20 cellular contexts compared by ENCODE assay signal in the genomic region with DNA sequence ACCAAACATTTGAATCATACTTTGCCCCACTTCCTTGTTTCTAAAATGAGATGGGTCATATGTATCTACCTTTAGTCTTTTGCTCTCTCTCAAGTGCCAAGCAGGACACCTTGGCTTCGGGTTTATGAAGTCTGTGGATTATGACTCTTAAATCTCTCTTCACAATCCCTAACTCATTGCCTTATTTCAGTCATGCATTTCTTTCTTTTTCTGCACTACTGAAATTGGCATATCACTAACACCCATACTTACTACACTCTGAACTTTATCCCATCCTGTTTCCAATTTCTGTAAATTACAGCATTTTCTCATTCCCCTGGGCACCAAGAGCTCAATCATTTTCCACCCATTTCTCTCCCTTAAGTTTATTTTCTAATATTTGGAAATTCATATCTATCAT. TPM values are rescaled to one million over a fixed set of nuclear protein-coding genes. Genes with fewer than 3 reads are reported as not detected.
A peak's percentile ranks its signal among the peaks of the same experiment; 100 is the strongest.
DNase-seq lines count a peak whose midpoint lies in the region; ATAC-seq and TF ChIP-seq lines count a peak whose summit lies in the region.
"Had no signal": no experiment of that assay in that cellular context is flagged by ENCODE, and none has a peak within 500 bp of the region (broad histone marks: within the 10 kb centered on the region; RNA-seq: fewer than 3 reads in every experiment).

No MANE protein-coding gene starts in this region.

- no peak for TF ChIP-seq POLR2A in right lobe of liver (IDR thresholded peaks at IDR 0.05)
- no peak for TF ChIP-seq POLR2A in breast epithelium (IDR thresholded peaks at IDR 0.05)

- H3K4me3 ChIP-seq in right lobe of liver (peak overlapping the region in 1 of 3 donors; percentile 3), breast epithelium (no peak overlapping the region)
- H3K4me3 ChIP-seq: BLaER1, HAP-1 had no signal

- intact Hi-C loops in right lobe of liver (cut with DNase I) (no loop called here), breast epithelium (cut with DNase I; ENCODE audit: low total_unique reads) (no loop called here), natural killer cell (cut with micrococcal nuclease) (no loop called here)

- no peaks in the 10 kb centered on the region for H3K4me1 Mint-ChIP-seq in natural killer cell
- H3K4me1 Mint-ChIP-seq: B cell; CD4-positive, CD25-positive, alpha-beta regulatory T cell had no signal

- TF ChIP-seq CTCF in right lobe of liver (IDR thresholded peaks at IDR 0.05) (no peak), breast epithelium (IDR thresholded peaks at IDR 0.05) (no peak), natural killer cell (IDR thresholded peaks at IDR 0.05) (no peak)

- H3K4me3 Mint-ChIP-seq in natural killer cell: no peak overlapping the region
- H3K4me3 Mint-ChIP-seq: B cell; CD4-positive, CD25-positive, alpha-beta regulatory T cell; CD8-positive, alpha-beta T cell; HFFc6 had no signal

- no peaks in the 10 kb centered on the region for H3K9me3 Mint-ChIP-seq in natural killer cell
- H3K9me3 Mint-ChIP-seq: CD8-positive, alpha-beta T cell had no signal

- 18% methylated on average over 1 of the region's 1 CpG for WGBS in right lobe of liver (ENCODE audit: insufficient coverage, low coverage, low lambda C conversion rate, missing lambda C conversion rate)

- H3K36me3 ChIP-seq in right lobe of liver (peaks cover 0 to 36% (median under 1%) of the 10 kb centered on the region in 4 donors), breast epithelium (peaks cover 3% of the 10 kb centered on the region)
- H3K36me3 ChIP-seq: BLaER1, HAP-1 had no signal

- peaks cover 2 to 7% of the 10 kb centered on the region in 2 donors for H3K27me3 Mint-ChIP-seq in natural killer cell (ENCODE audit: low read depth in 2 of 2)
- H3K27me3 Mint-ChIP-seq: B cell had no signal

- no peaks in the 10 kb centered on the region for H3K36me3 Mint-ChIP-seq in natural killer cell
- H3K36me3 Mint-ChIP-seq: CD4-positive, CD25-positive, alpha-beta regulatory T cell; CD8-positive, alpha-beta T cell had no signal

- H3K4me1 ChIP-seq in right lobe of liver (peaks cover 0 to 17% (median 7%) of the 10 kb centered on the region in 4 donors), breast epithelium (no peaks in the 10 kb centered on the region)
- H3K4me1 ChIP-seq: BLaER1, Caco-2, HAP-1 had no signal

- H3K27ac Mint-ChIP-seq in natural killer cell: no peak overlapping the region
- H3K27ac Mint-ChIP-seq: B cell; CD4-positive, CD25-positive, alpha-beta regulatory T cell; CD8-positive, alpha-beta T cell; HFFc6 had no signal

- H3K27me3 ChIP-seq in right lobe of liver (no peaks in the 10 kb centered on the region), breast epithelium (no peaks in the 10 kb centered on the region)
- H3K27me3 ChIP-seq: BLaER1 had no signal

- ATAC-seq in left lobe of liver (peak; percentile 41), right lobe of liver (peak; percentile 40 to 58 (median 50)), natural killer cell (no peak)
- ATAC-seq: CD8-positive, alpha-beta T cell had no signal

- peak overlapping the region; percentile 44 to 68 (median 59) for H3K27ac ChIP-seq in right lobe of liver
- no peak overlapping the region for H3K27ac ChIP-seq in breast epithelium
- H3K27ac ChIP-seq: 22Rv1, BLaER1, C4-2B had no signal

- H3K9me3 ChIP-seq in right lobe of liver (no peaks in the 10 kb centered on the region), breast epithelium (no peaks in the 10 kb centered on the region)
- H3K9me3 ChIP-seq: BLaER1, Caco-2, HAP-1 had no signal

- DNase-seq in NOMO-1 treated with DMSO at 0.1 percent for 48 hours (lab: John Stamatoyannopoulos, UW; ENCODE audit: unreplicated experiment): peak; percentile 4
- no peak for DNase-seq in NOMO-1 (lab: John Stamatoyannopoulos, UW; ENCODE audit: unreplicated experiment in 2 of 2)
- DNase-seq in dedifferentiated amniotic fluid mesenchymal stem cell (ENCODE audit: extremely low spot score): peak; percentile 10
- DNase-seq in left lobe of liver (ENCODE audit: low spot score): no peak
- no peak for DNase-seq in right lobe of liver
- DNase-seq in breast epithelium (ENCODE audit: low spot score in 2 of 2): no peak
- no peak for DNase-seq in NCI-H446 (lab: John Stamatoyannopoulos, UW)
- DNase-seq in natural killer cell: no peak
- DNase-seq: Caco-2; CD4-positive, CD25-positive, alpha-beta regulatory T cell; CD8-positive, alpha-beta T cell; DMS153; DND-41; GOT3; HFFc6 had no signal

RNA-seq across cellular contexts. Expression of a gene that starts 42.0 kb away (rescaled TPM):
- total RNA-seq in left lobe of liver (8.9 TPM), right lobe of liver (10 to 100 TPM in 2 of 6 experiments, 1 to 10 TPM in 4; 4.9 to 19.4 (median 8.8) TPM), breast epithelium (10 to 100 TPM; 18.0 to 92.7 (median 56.7) TPM), natural killer cell (1 to 10 TPM in 1 of 3 donors, under 1 TPM in 2; 0.05 to 1.2 (median 0.63) TPM)
- total RNA-seq: CD4-positive, CD25-positive, alpha-beta regulatory T cell; CD8-positive, alpha-beta T cell; HFFc6 had no signal

Comparison
In these comparisons a context has a peak if more than half of its experiments do, and no peak if none do; other contexts are left out.
1. DNase-seq: peak in NOMO-1 treated with DMSO at 0.1 percent for 48 hours (single experiment) and dedifferentiated amniotic fluid mesenchymal stem cell (single experiment); none in NOMO-1 (0 of 2), left lobe of liver (single experiment), right lobe of liver (0 of 3), breast epithelium (0 of 2), NCI-H446 (0 of 2) and natural killer cell (single experiment).
2. ATAC-seq: peak in left lobe of liver (single experiment) and right lobe of liver (4 of 4); none in natural killer cell (0 of 3).
3. H3K27ac ChIP-seq: peak in right lobe of liver (3 of 3); none in breast epithelium (0 of 2).